1 cellular context compared by ENCODE assay signal in genomic region chr6:167319856-167320733, GRCh38.
TF ChIP-seq lines count a peak whose summit lies in the region.
"Not testable (repeated sequence)": the region's sequence is repeated elsewhere in the genome, so short reads cannot be mapped to it uniquely, and the experiment has no call there.

No MANE protein-coding gene starts in this region.

TF ChIP-seq in HepG2, 621 proteins besides CTCF, POLR2A, EP300 and RAD21 (continued from another document):
- TF ChIP-seq FOSL2 (CRISPR knock-in tag; IDR thresholded peaks at IDR 0.05) (peak; percentile 91), SOX5 (CRISPR knock-in tag; IDR thresholded peaks at IDR 0.05; ENCODE audit: borderline replicate concordance) (peak; percentile 48; the same call in 1 of the 2 replicates), BHLHE40 (IDR thresholded peaks at IDR 0.05; ENCODE audit: low read length) (peak; percentile 54), HOXA3 (CRISPR knock-in tag; IDR thresholded peaks at IDR 0.05) (0 out of 2 replicates have a peak, but pooled peaks have one; percentile 34), ZNF687 (CRISPR knock-in tag; IDR thresholded peaks at IDR 0.05) (peak; percentile 47; the same call in 1 of the 2 replicates), ZNF574 (CRISPR knock-in tag; IDR thresholded peaks at IDR 0.05) (0 out of 2 replicates have a peak, but pooled peaks have one; percentile 19), MED1 (CRISPR knock-in tag; IDR thresholded peaks at IDR 0.05) (peak; percentile 67), FOXP4 (CRISPR knock-in tag; IDR thresholded peaks at IDR 0.05) (peak; percentile 37; the same call in 1 of the 2 replicates), ZFY (CRISPR knock-in tag; IDR thresholded peaks at IDR 0.05) (peak; percentile 38; the same call in 1 of the 2 replicates), ARID5B (CRISPR knock-in tag; IDR thresholded peaks at IDR 0.05) (peak; percentile 68), ATF3 (CRISPR knock-in tag; IDR thresholded peaks at IDR 0.05) (0 out of 2 replicates have a peak, but pooled peaks have one; percentile 31), GATAD2A (CRISPR knock-in tag; IDR thresholded peaks at IDR 0.05) (0 out of 2 replicates have a peak, but pooled peaks have one; percentile 19), MYC (CRISPR knock-in tag; IDR thresholded peaks at IDR 0.05; ENCODE audit: borderline replicate concordance) (peak; percentile 39; the same call in 1 of the 2 replicates), ZBTB38 (CRISPR knock-in tag; IDR thresholded peaks at IDR 0.05) (0 out of 2 replicates have a peak, but pooled peaks have one; percentile 30), SOX13 (CRISPR knock-in tag; conservative IDR thresholded peaks at IDR 0.05 in 1 of 2, IDR thresholded peaks at IDR 0.05 in 1 of 2) (0 out of 4 replicates have a peak, but pooled peaks of 1 of the 2 experiments have one; percentile 7), SAP130 (CRISPR knock-in tag; IDR thresholded peaks at IDR 0.05; ENCODE audit: low read depth) (peak; percentile 32; the same call in 1 of the 2 replicates)
- TF ChIP-seq SOX13 (IDR thresholded peaks at IDR 0.05), result not testable (repeated sequence)
